Comparison of ENCODE assay signal across 29 cellular contexts in genomic region chr1:56777972-56778371, GRCh38. TPM values are rescaled to one million over a fixed set of nuclear protein-coding genes. Genes with fewer than 3 reads are reported as not detected.
"Had no signal": no experiment of that assay in that cellular context is flagged by ENCODE, and none has a peak within 500 bp of the region (broad histone marks: within the 10 kb centered on the region; RNA-seq: fewer than 3 reads in every experiment).

No MANE protein-coding gene starts in this region.

- H3K9me3 ChIP-seq: colonic mucosa, esophagus squamous epithelium, gastrocnemius medialis, heart right ventricle, lower lobe of right lung, mucosa of descending colon had no signal

- ATAC-seq: effector memory CD8-positive, alpha-beta T cell; esophagus mucosa; gastrocnemius medialis; left cardiac atrium; lower lobe of right lung; mucosa of descending colon had no signal

- DNase-seq: colonic mucosa; cortex of kidney; effector CD8-positive, alpha-beta T cell; effector memory CD8-positive, alpha-beta T cell; endodermal cell; erythroblast; esophagus squamous epithelium; foreskin fibroblast; foreskin melanocyte; gastrocnemius medialis; glutamatergic neuron; head of caudate nucleus; heart right ventricle; hippocampal formation; left cardiac atrium; lower lobe of right lung; mesenchymal stem cell; mucosa of descending colon; naive B cell had no signal

- H3K27ac ChIP-seq: colonic mucosa, epithelial cell of prostate, esophagus squamous epithelium, gastrocnemius medialis, heart right ventricle, lower lobe of right lung had no signal

- H3K36me3 ChIP-seq: colonic mucosa, esophagus squamous epithelium, gastrocnemius medialis, heart right ventricle, lower lobe of right lung had no signal

- FAIRE-seq: endometrium, keratinocyte had no signal

- H3K4me1 ChIP-seq: colonic mucosa, gastrocnemius medialis, heart right ventricle, lower lobe of right lung had no signal

- H3K27me3 ChIP-seq: colonic mucosa, esophagus squamous epithelium, gastrocnemius medialis, heart right ventricle had no signal

- H3K4me3 ChIP-seq: colonic mucosa, esophagus squamous epithelium, gastrocnemius medialis, heart right ventricle, lower lobe of right lung, mucosa of descending colon had no signal

RNA-seq across cellular contexts. Expression of gene FYB2, which starts 41.2 kb away (rescaled TPM):
- total RNA-seq: dermis microvascular lymphatic vessel endothelial cell, glomerular endothelial cell, kidney epithelial cell, lung microvascular endothelial cell, mesenteric fat pad, myocyte had no signal
- polyA plus RNA-seq: keratinocyte had no signal
